8 cellular contexts compared by ENCODE assay signal in genomic region chr7:127608446-127608845, GRCh38. TPM values are rescaled to one million over a fixed set of nuclear protein-coding genes. Genes with fewer than 3 reads are reported as not detected.
"Had no signal": no experiment of that assay in that cellular context is flagged by ENCODE, and none has a peak within 500 bp of the region (broad histone marks: within the 10 kb centered on the region; RNA-seq: fewer than 3 reads in every experiment).

No MANE protein-coding gene starts in this region.

- DNase-seq: H9, HCEC 1CT, KG1 had no signal

- H3K4me3 ChIP-seq: GM23338 had no signal

- FAIRE-seq: H1, H54, HTR-8/SVneo had no signal

- ATAC-seq: GM23338 had no signal

- H2AFZ ChIP-seq: GM23338 had no signal

- H3K4me2 ChIP-seq: GM23338 had no signal

RNA-seq across cellular contexts. Expression of gene PAX4, which starts 9.5 kb away (rescaled TPM):
- total RNA-seq: GM23338, H1, H9 had no signal
- polyA plus RNA-seq: GM23338, IgD-negative memory B cell had no signal

RNA-seq across cellular contexts. Expression of gene FSCN3, which starts 14.9 kb away (rescaled TPM):
- polyA plus RNA-seq: GM23338 had no signal
